Comparison of ENCODE assay signal across 9 cellular contexts in the genomic region with DNA sequence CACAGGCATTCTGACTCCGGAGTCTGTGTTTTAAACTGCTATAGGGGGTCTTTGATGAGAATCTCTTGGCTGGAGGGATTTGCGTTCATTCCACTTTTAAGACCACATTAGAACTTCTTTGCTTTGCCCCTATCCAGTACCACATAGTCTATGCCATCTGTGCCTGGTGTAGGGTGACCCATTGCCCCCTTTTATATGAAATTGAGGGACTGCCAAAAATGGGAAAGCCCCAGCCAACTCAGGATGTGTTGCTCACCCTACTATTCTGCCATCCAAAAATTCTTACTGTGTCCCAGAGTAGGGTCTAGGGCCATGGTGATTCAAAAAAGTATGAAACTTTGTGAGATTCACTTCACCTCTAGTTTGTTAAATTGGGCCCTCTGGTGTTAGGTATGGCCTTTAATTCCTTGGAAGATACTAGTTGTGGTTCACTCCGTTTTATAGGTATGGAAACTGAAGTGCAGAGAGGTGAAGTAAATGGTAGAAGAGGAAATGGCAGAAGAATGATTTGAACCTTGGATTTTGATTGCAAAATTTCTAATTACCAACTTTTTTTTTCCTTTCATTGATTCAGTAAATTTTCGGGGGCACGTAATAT. TPM values are rescaled to one million over a fixed set of nuclear protein-coding genes. Genes with fewer than 3 reads are reported as not detected.
DNase-seq lines count a peak whose midpoint lies in the region; ATAC-seq, FAIRE-seq and TF ChIP-seq lines count a peak whose summit lies in the region.
"Had no signal": no experiment of that assay in that cellular context is flagged by ENCODE, and none has a peak within 500 bp of the region (broad histone marks: within the 10 kb centered on the region; RNA-seq: fewer than 3 reads in every experiment).

No MANE protein-coding gene starts in this region.

- peaks cover 16 to 28% (median 27%) of the 10 kb centered on the region in 3 donors for H3K4me1 Mint-ChIP-seq in naive B cell

- CTCF ChIA-PET in AG04450 (lab: Charles Lee): interaction anchor here (0.5 to 17.6 kb wide), 9 partner anchors 9 to 440 kb away, joined by 3 to 951 read pairs (median 9); no protein-coding TSS in a partner anchor

- no peak for FAIRE-seq in D721Med (lab: Jason Lieb, UNC)

- DNase-seq in AG04450 (ENCODE audit: low read depth, low spot score) (no peak), HuH-7.5 (ENCODE audit: low spot score) (peak; percentile 39), cardiac fibroblast (ENCODE audit: low read depth in 2 of 2) (no peak), naive B cell (no peak), DMS53 (lab: John Stamatoyannopoulos, UW) (no peak), H4 (ENCODE audit: low spot score) (no peak), D721Med (ENCODE audit: insufficient read length, low spot score) (no peak)

- H3K27me3 Mint-ChIP-seq in naive B cell: no peaks in the 10 kb centered on the region

- H3K4me3 Mint-ChIP-seq in naive B cell: peak overlapping the region; percentile 73 to 98 (median 90)

- TF ChIP-seq CTCF in AG04450 (IDR thresholded peaks at IDR 0.05; ENCODE audit: low read depth, low read length) (no peak), cardiac fibroblast (IDR thresholded peaks at IDR 0.05; ENCODE audit: low read depth, low read length) (no peak), D721Med (IDR thresholded peaks at IDR 0.05; ENCODE audit: insufficient read depth, missing control alignments) (no peak)

- ATAC-seq in naive B cell (ENCODE audit: low read depth in 2 of 2): no peak
- ATAC-seq in HG03135 (IDR thresholded peaks at IDR 0.05; ENCODE audit: unreplicated experiment): no peak

- peak overlapping the region in 2 of 6 donors; percentile 59 to 99 for H3K27ac Mint-ChIP-seq in naive B cell

- POLR2A ChIA-PET in AG04450 (lab: Yijun Ruan, JAX): interaction anchor here (1.4 kb wide), 1 partner anchor 76 kb away, joined by 4 read pairs; no protein-coding TSS in a partner anchor

- H3K27ac ChIP-seq in AG04450 (ENCODE audit: low read depth, low read length): no peak overlapping the region

- peak overlapping the region; percentile 94 for H3K4me3 ChIP-seq in AG04450 (ENCODE audit: low read depth, low read length)
- peak overlapping the region; percentile 89 to 91 for H3K4me3 ChIP-seq in cardiac fibroblast (replicated peaks in 1 of 2; ENCODE audit: low read depth in 2 of 2, low read length in 2 of 2)

- H3K36me3 Mint-ChIP-seq in naive B cell: no peaks in the 10 kb centered on the region

- H3K9me3 ChIP-seq in AG04450 (ENCODE audit: control insufficient read depth, insufficient read depth, low read length): no peaks in the 10 kb centered on the region

- no peaks in the 10 kb centered on the region for H3K27me3 ChIP-seq in AG04450 (ENCODE audit: control insufficient read depth, insufficient read depth, low read length)

- no peaks in the 10 kb centered on the region for H3K9me3 Mint-ChIP-seq in naive B cell

RNA-seq across cellular contexts. Expression of a gene that starts 1.4 kb away (rescaled TPM):
- 63.9 and 104 TPM in 2 replicates for polyA plus RNA-seq in AG04450 (2011; rRNA removed)
- polyA minus RNA-seq in AG04450 (2011; rRNA and poly(A)+ RNA removed): 9.8 and 12.2 TPM in 2 replicates
- 10 to 100 TPM; 39.2 to 66.3 (median 61.9) TPM for polyA plus RNA-seq in naive B cell (ENCODE audit: low read depth in 6 of 6)
- 147 and 169 TPM in 2 replicates for total RNA-seq in H4 (2014; rRNA removed; shearing (Covaris generic))

RNA-seq across cellular contexts. Expression of a gene that starts 35.5 kb away (rescaled TPM):
- 2.1 TPM in 1 of 2 replicates, not detected in the other for polyA plus RNA-seq in AG04450 (2011; rRNA removed)
- 0.18 and 0.43 TPM in 2 replicates for polyA minus RNA-seq in AG04450 (2011; rRNA and poly(A)+ RNA removed)
- polyA plus RNA-seq in naive B cell (ENCODE audit: low read depth in 6 of 6): not detected
- total RNA-seq in H4 (2014; rRNA removed; shearing (Covaris generic)): 0.95 TPM in 1 of 2 replicates, not detected in the other
- total RNA-seq: T-helper 1 cell treated with Interleukin-12 subunit alpha and Interleukin-12 subunit beta and Interleukin-4 antibody, amounts not matched to agents 30 ng/mL and 1 ng/mL, for 36 hours had no signal
